Comparison of ENCODE assay signal across 8 cellular contexts in genomic region chr13:52195052-52195837, GRCh38. TPM values are rescaled to one million over a fixed set of nuclear protein-coding genes. Genes with fewer than 3 reads are reported as not detected.
DNase-seq lines count a peak whose midpoint lies in the region; TF ChIP-seq lines count a peak whose summit lies in the region.

No MANE protein-coding gene starts in this region.

- no peak overlapping the region for H3K4ac ChIP-seq in H9 (ENCODE audit: low read depth, low read length)

- H3F3A ChIP-seq in OCI-LY1 (ENCODE audit: insufficient read depth, low read length), result no peaks in the 10 kb centered on the region

- no peak for TF ChIP-seq POLR2A in suprapubic skin (IDR thresholded peaks at IDR 0.05)

- H4K8ac ChIP-seq in H9 (replicated peaks; ENCODE audit: insufficient read length, low read depth, low read length), result no peak overlapping the region

- H3K27ac ChIP-seq in H9 (ENCODE audit: insufficient read length, low read depth, low read length), result no peak overlapping the region
- H3K27ac ChIP-seq in OCI-LY1 (ENCODE audit: low read depth, low read length, poor library complexity, severe bottlenecking), result no peak overlapping the region
- H3K27ac ChIP-seq in neutrophil, result no peak overlapping the region
- peak overlapping the region; percentile 79 for H3K27ac ChIP-seq in suprapubic skin

- no peak overlapping the region for H2BK20ac ChIP-seq in H9 (ENCODE audit: low read depth, low read length, poor library complexity, severe bottlenecking)

- H3K9me2 ChIP-seq in OCI-LY1 (ENCODE audit: low read depth, low read length), result no peaks in the 10 kb centered on the region

- H3K36me3 ChIP-seq in GM06990 (ENCODE audit: control insufficient read depth, insufficient read depth, low read length) (no peaks in the 10 kb centered on the region), OCI-LY1 (ENCODE audit: insufficient read depth, low read length) (no peaks in the 10 kb centered on the region), neutrophil (no peaks in the 10 kb centered on the region), suprapubic skin (no peaks in the 10 kb centered on the region)

- no peak overlapping the region for H3K27ac Mint-ChIP-seq in H9

- H4K91ac ChIP-seq in H9 (ENCODE audit: insufficient read length, low read depth, low read length), result no peak overlapping the region

- H4K5ac ChIP-seq in H9 (ENCODE audit: insufficient read length, low read depth, low read length), result no peak overlapping the region

- H3K4me3 Mint-ChIP-seq in H9, result peak overlapping the region; percentile 98 to 99

- no peak overlapping the region for H2BK12ac ChIP-seq in H9 (ENCODE audit: insufficient read length, low read depth, low read length)

- H2BK120ac ChIP-seq in H9 (ENCODE audit: low read depth, low read length, poor library complexity, severe bottlenecking), result no peak overlapping the region

- H3K4me1 ChIP-seq in H9 (ENCODE audit: insufficient read depth, low read length) (no peaks in the 10 kb centered on the region), OCI-LY1 (ENCODE audit: insufficient read depth, low read length, severe bottlenecking) (peaks cover 28% of the 10 kb centered on the region), neutrophil (ENCODE audit: control insufficient read depth in 1 of 2, insufficient read depth in 1 of 2, low read depth in 1 of 2, low read length in 1 of 2) (peaks cover 11 to 14% of the 10 kb centered on the region in 2 experiments), suprapubic skin (peaks cover 28% of the 10 kb centered on the region)

- peaks cover 8 to 11% of the 10 kb centered on the region in 2 experiments for H3K4me1 Mint-ChIP-seq in H9

- H3K9me3 ChIP-seq in H9 (ENCODE audit: control insufficient read depth, low read depth, low read length) (no peaks in the 10 kb centered on the region), OCI-LY1 (ENCODE audit: low read length) (no peaks in the 10 kb centered on the region), neutrophil (no peaks in the 10 kb centered on the region), suprapubic skin (no peaks in the 10 kb centered on the region)

- no peak overlapping the region for H3K4me2 ChIP-seq in H9 (ENCODE audit: insufficient read depth, insufficient read length, low read length)
- peak overlapping the region; percentile 82 for H3K4me2 ChIP-seq in OCI-LY1 (ENCODE audit: low read length)

- WGBS in H9 (ENCODE audit: extremely low coverage, insufficient read length, low lambda C conversion rate), result no CpG with 5 or more reads among the region's 51 CpGs
- 5% methylated on average over 46 of the region's 51 CpGs for WGBS in suprapubic skin

- peak; percentile 84 for DNase-seq in GM06990 (ENCODE audit: extremely low read depth, insufficient read length)
- peak; percentile 92 for DNase-seq in H9
- peak; percentile 46 for DNase-seq in activated effector memory CD4-positive, alpha-beta T cell treated with Interleukin-2 at 50 U/mL for 16 hours
- DNase-seq in fibroblast of villous mesenchyme (ENCODE audit: low read depth), result peak; percentile 88
- DNase-seq in suprapubic skin (ENCODE audit: low spot score in 2 of 2), result peak; percentile 88 to 90
- DNase-seq in NCI-H1694 treated with DMSO at 0.1 percent for 48 hours (lab: John Stamatoyannopoulos, UW), result no peak

- H3K23ac ChIP-seq in H9 (ENCODE audit: insufficient read length, low read depth, low read length), result no peak overlapping the region

- TF ChIP-seq CTCF in GM06990 (IDR thresholded peaks at IDR 0.05; ENCODE audit: insufficient read depth, low read length, poor library complexity, severe bottlenecking), result peak; percentile 21
- TF ChIP-seq CTCF in H9 (conservative IDR thresholded peaks at IDR 0.05), result no peak
- TF ChIP-seq CTCF in OCI-LY1 (IDR thresholded peaks at IDR 0.05; ENCODE audit: low read length), result peak; percentile 18; the same call in 1 of the 2 replicates
- no peak for TF ChIP-seq CTCF in fibroblast of villous mesenchyme (IDR thresholded peaks at IDR 0.05; ENCODE audit: insufficient read depth, low read depth, low read length)
- TF ChIP-seq CTCF in neutrophil (IDR thresholded peaks at IDR 0.05), result no peak
- no peak for TF ChIP-seq CTCF in suprapubic skin (IDR thresholded peaks at IDR 0.05)

- H3K9ac ChIP-seq in H9 (ENCODE audit: extremely low read depth, insufficient read length, low read length) (no peak overlapping the region), OCI-LY1 (ENCODE audit: low read length) (peak overlapping the region; percentile 97)

- no peak overlapping the region for H3K56ac ChIP-seq in H9 (ENCODE audit: insufficient read length, low read depth, low read length)

- peak overlapping the region; percentile 98 for H3K4me3 ChIP-seq in GM06990 (replicated peaks; ENCODE audit: low read depth, low read length)
- peak overlapping the region; percentile 99 for H3K4me3 ChIP-seq in OCI-LY1 (ENCODE audit: low read depth, low read length, poor library complexity, severe bottlenecking)
- peak overlapping the region; percentile 93 for H3K4me3 ChIP-seq in fibroblast of villous mesenchyme (ENCODE audit: low read depth, low read length)
- peak overlapping the region; percentile 67 to 79 for H3K4me3 ChIP-seq in neutrophil (ENCODE audit: low read depth in 1 of 2, low read length in 1 of 2)
- H3K4me3 ChIP-seq in suprapubic skin, result peak overlapping the region; percentile 84

- H3T11ph ChIP-seq in H9 (ENCODE audit: low read length), result no peak overlapping the region

- H3K9me3 Mint-ChIP-seq in H9, result no peaks in the 10 kb centered on the region

- H2AFZ ChIP-seq in H9 (ENCODE audit: low read length) (no peak overlapping the region), OCI-LY1 (ENCODE audit: low read length) (no peak overlapping the region; the same call in 1 of the 2 replicates)

- no peak overlapping the region for H3K18ac ChIP-seq in H9 (ENCODE audit: insufficient read length, low read depth, low read length)

- H3K79me1 ChIP-seq in H9 (ENCODE audit: insufficient read depth, low read depth, low read length, poor library complexity, severe bottlenecking), result no peaks in the 10 kb centered on the region

- H3K79me2 ChIP-seq in H9 (ENCODE audit: insufficient read depth, low read length) (peaks cover 6% of the 10 kb centered on the region; the same call in 1 of the 2 replicates), OCI-LY1 (ENCODE audit: insufficient read depth, low read length) (peaks cover 33% of the 10 kb centered on the region)

- H3K14ac ChIP-seq in H9 (ENCODE audit: insufficient read depth, low read length), result no peak overlapping the region

- H2BK15ac ChIP-seq in H9 (ENCODE audit: low read depth, low read length), result no peak overlapping the region

- no peaks in the 10 kb centered on the region for H3K27me3 ChIP-seq in GM06990 (replicated peaks; ENCODE audit: control insufficient read depth, insufficient read depth, low read length)
- no peaks in the 10 kb centered on the region for H3K27me3 ChIP-seq in H9 (ENCODE audit: insufficient read depth, low read length)
- H3K27me3 ChIP-seq in OCI-LY1 (ENCODE audit: insufficient read depth, low read length), result no peaks in the 10 kb centered on the region
- H3K27me3 ChIP-seq in neutrophil, result peaks cover 20% of the 10 kb centered on the region
- H3K27me3 ChIP-seq in suprapubic skin, result no peaks in the 10 kb centered on the region

- no peak for TF ChIP-seq EP300 in suprapubic skin (IDR thresholded peaks at IDR 0.05)

- no peaks in the 10 kb centered on the region for H4K20me1 ChIP-seq in H9 (ENCODE audit: control insufficient read depth, insufficient read depth, insufficient read length)
- H4K20me1 ChIP-seq in OCI-LY1 (ENCODE audit: insufficient read depth, low read length), result no peaks in the 10 kb centered on the region

- no peak overlapping the region for H2BK5ac ChIP-seq in H9 (ENCODE audit: insufficient read length, low read length)

- H3K23me2 ChIP-seq in H9 (ENCODE audit: insufficient read length, low read depth, low read length, poor library complexity, severe bottlenecking), result peaks cover 3% of the 10 kb centered on the region

- H2AK5ac ChIP-seq in H9 (ENCODE audit: insufficient read length, low read length), result no peak overlapping the region

- peaks cover 0 to 2% (median under 1%) of the 10 kb centered on the region in 3 experiments; a peak in 1 of 7 replicates for H3K36me3 Mint-ChIP-seq in H9 (ENCODE audit: insufficient read depth in 1 of 3, low read depth in 3 of 3)

- H3K27me3 Mint-ChIP-seq in H9 (ENCODE audit: low read depth), result no peaks in the 10 kb centered on the region

RNA-seq across cellular contexts. Expression of gene NEK3, which starts 35.8 kb away (rescaled TPM):
- total RNA-seq in H9 (2021) (13.3 and 17.9 TPM in 2 replicates), fibroblast of villous mesenchyme (9.1 and 10.3 TPM in 2 replicates), suprapubic skin (10 to 100 TPM in 2 of 4 donors, 1 to 10 TPM in 2; 6.9 to 20.4 (median 9.9) TPM)

Comparison
In these comparisons a context has a peak if more than half of its experiments do, and no peak if none do; other contexts are left out.
1. CTCF ChIP-seq: peak in GM06990 (single experiment) and OCI-LY1 (single experiment); none in H9 (single experiment), fibroblast of villous mesenchyme (single experiment), neutrophil (single experiment) and suprapubic skin (0 of 2).
2. Peak in every context shown above with its lines, with median percentiles within 50 percentile points of each other: H3K4me3 ChIP-seq.